15 cellular contexts compared by ENCODE assay signal in genomic region chr19:16209266-16209665, GRCh38. TPM values are rescaled to one million over a fixed set of nuclear protein-coding genes. Genes with fewer than 3 reads are reported as not detected.
DNase-seq lines count a peak whose midpoint lies in the region; ATAC-seq and TF ChIP-seq lines count a peak whose summit lies in the region.
"Had no signal": no experiment of that assay in that cellular context is flagged by ENCODE, and none has a peak within 500 bp of the region (broad histone marks: within the 10 kb centered on the region; RNA-seq: fewer than 3 reads in every experiment).

No MANE protein-coding gene starts in this region.

- no peak overlapping the region for H3K4me3 Mint-ChIP-seq in CD4-positive, CD25-positive, alpha-beta regulatory T cell
- peak overlapping the region; percentile 3 for H3K4me3 Mint-ChIP-seq in CD8-positive, alpha-beta T cell
- H3K4me3 Mint-ChIP-seq in activated naive CD8-positive, alpha-beta T cell treated with anti-CD3 and anti-CD28 coated beads, Interleukin-2, amount 10 ng/mL, durations not matched to agents 7 days and 5 days: no peak overlapping the region
- H3K4me3 Mint-ChIP-seq in neural crest cell (no peak overlapping the region), nephron progenitor cell (no peak overlapping the region)
- H3K4me3 Mint-ChIP-seq: CD4-positive, alpha-beta memory T cell had no signal

- peaks cover 4% of the 10 kb centered on the region for H3K4me1 ChIP-seq in CD4-positive, CD25-positive, alpha-beta regulatory T cell (ENCODE audit: control insufficient read depth, insufficient read depth, low read length, poor library complexity, severe bottlenecking)
- peaks cover 91% of the 10 kb centered on the region for H3K4me1 ChIP-seq in CD8-positive, alpha-beta T cell (ENCODE audit: insufficient read depth, low read length)
- H3K4me1 ChIP-seq: SJSA1 had no signal

- intact Hi-C loops in CD8-positive, alpha-beta T cell (cut with DNase I, micrococcal nuclease): loop anchor here in 1 of 2 experiments (5.0 kb wide), 1 partner anchor 33 kb away; no protein-coding TSS in a partner anchor

- POLR2A ChIA-PET in CD8-positive, alpha-beta T cell (lab: Charles Lee): interaction anchor here (0.6 to 1.4 kb wide), 4 partner anchors 14 to 174 kb away, joined by 3 to 4 read pairs (median 4); partner anchors contain the start of gene FAM32A
- POLR2A ChIA-PET in activated naive CD8-positive, alpha-beta T cell treated with anti-CD3 and anti-CD28 coated beads, Interleukin-2, amount 10 ng/mL, durations not matched to agents 7 days and 5 days (lab: Charles Lee): no interaction called here

- H3K27ac ChIP-seq in CD4-positive, CD25-positive, alpha-beta regulatory T cell (ENCODE audit: insufficient read depth, low read length, poor library complexity, severe bottlenecking): no peak overlapping the region
- peak overlapping the region; percentile 54 for H3K27ac ChIP-seq in CD8-positive, alpha-beta T cell (ENCODE audit: low read depth, low read length)
- H3K27ac ChIP-seq: SJSA1 had no signal

- TF ChIP-seq CTCF in CD8-positive, alpha-beta T cell (IDR thresholded peaks at IDR 0.05): no peak
- TF ChIP-seq CTCF in neural crest cell (conservative IDR thresholded peaks at IDR 0.05): no peak
- no peak for TF ChIP-seq CTCF in nephron progenitor cell (IDR thresholded peaks at IDR 0.05)

- H3K36me3 ChIP-seq in CD4-positive, CD25-positive, alpha-beta regulatory T cell (ENCODE audit: control insufficient read depth, insufficient read depth, low read length): peaks cover 37% of the 10 kb centered on the region
- H3K36me3 ChIP-seq in CD8-positive, alpha-beta T cell (ENCODE audit: insufficient read depth, low read length): peaks cover 12% of the 10 kb centered on the region

- peaks cover 51% of the 10 kb centered on the region for H3K36me3 Mint-ChIP-seq in CD4-positive, CD25-positive, alpha-beta regulatory T cell
- H3K36me3 Mint-ChIP-seq in CD8-positive, alpha-beta T cell: peaks cover 79% of the 10 kb centered on the region
- peaks cover 64% of the 10 kb centered on the region for H3K36me3 Mint-ChIP-seq in activated naive CD8-positive, alpha-beta T cell treated with anti-CD3 and anti-CD28 coated beads, Interleukin-2, amount 10 ng/mL, durations not matched to agents 7 days and 5 days
- H3K36me3 Mint-ChIP-seq in neural crest cell (ENCODE audit: low read depth): peaks cover 28% of the 10 kb centered on the region
- H3K36me3 Mint-ChIP-seq in nephron progenitor cell (ENCODE audit: low read depth): peaks cover 60% of the 10 kb centered on the region

- no peaks in the 10 kb centered on the region for H3K9me3 ChIP-seq in CD4-positive, CD25-positive, alpha-beta regulatory T cell (ENCODE audit: control insufficient read depth in 2 of 2, low read length in 2 of 2)
- no peaks in the 10 kb centered on the region for H3K9me3 ChIP-seq in CD8-positive, alpha-beta T cell (ENCODE audit: low read length)
- H3K9me3 ChIP-seq: HAP-1, SJSA1 had no signal

- H3K4me1 Mint-ChIP-seq in CD4-positive, CD25-positive, alpha-beta regulatory T cell: peaks cover 15 to 58% (median 31%) of the 10 kb centered on the region in 4 donors
- peaks cover 72% of the 10 kb centered on the region for H3K4me1 Mint-ChIP-seq in CD8-positive, alpha-beta T cell (ENCODE audit: low read depth)
- peaks cover 34% of the 10 kb centered on the region for H3K4me1 Mint-ChIP-seq in activated naive CD8-positive, alpha-beta T cell treated with anti-CD3 and anti-CD28 coated beads, Interleukin-2, amount 10 ng/mL, durations not matched to agents 7 days and 5 days
- H3K4me1 Mint-ChIP-seq in neural crest cell (no peaks in the 10 kb centered on the region), nephron progenitor cell (no peaks in the 10 kb centered on the region)

- H3K27me3 Mint-ChIP-seq in CD4-positive, CD25-positive, alpha-beta regulatory T cell: no peaks in the 10 kb centered on the region
- H3K27me3 Mint-ChIP-seq in CD8-positive, alpha-beta T cell (ENCODE audit: low read depth): no peaks in the 10 kb centered on the region
- no peaks in the 10 kb centered on the region for H3K27me3 Mint-ChIP-seq in activated naive CD8-positive, alpha-beta T cell treated with anti-CD3 and anti-CD28 coated beads, Interleukin-2, amount 10 ng/mL, durations not matched to agents 7 days and 5 days
- no peaks in the 10 kb centered on the region for H3K27me3 Mint-ChIP-seq in neural crest cell (ENCODE audit: low read depth)
- H3K27me3 Mint-ChIP-seq in nephron progenitor cell (ENCODE audit: low read depth, poor library complexity): no peaks in the 10 kb centered on the region
- H3K27me3 Mint-ChIP-seq: CD4-positive, alpha-beta memory T cell had no signal

- DNase-seq in CD4-positive, CD25-positive, alpha-beta regulatory T cell: no peak
- peak in 1 of 7 experiments; percentile 3 for DNase-seq in CD8-positive, alpha-beta T cell
- DNase-seq in activated naive CD8-positive, alpha-beta T cell treated with anti-CD3 and anti-CD28 coated beads, Interleukin-2, amount 10 ng/mL, durations not matched to agents 7 days and 5 days: no peak
- DNase-seq in neural crest cell (ENCODE audit: low read depth, low spot score) (no peak), SW 1271 (lab: John Stamatoyannopoulos, UW) (no peak), nephron progenitor cell (no peak), activated gamma-delta T cell treated with Interleukin-2 at 50 U/mL for 16 hours (no peak)
- DNase-seq: CD4-positive, alpha-beta memory T cell; DND-41; NCI-H1436; NCI-H2081; NCI-H510A; NCI-H82 had no signal

- H3K27me3 ChIP-seq in CD4-positive, CD25-positive, alpha-beta regulatory T cell (ENCODE audit: control insufficient read depth, insufficient read depth, low read length): no peaks in the 10 kb centered on the region
- H3K27me3 ChIP-seq in CD8-positive, alpha-beta T cell (ENCODE audit: insufficient read depth, low read length): no peaks in the 10 kb centered on the region
- H3K27me3 ChIP-seq: SJSA1 had no signal

- H3K27ac Mint-ChIP-seq in CD4-positive, CD25-positive, alpha-beta regulatory T cell: peak overlapping the region in 2 of 3 donors; percentile 4 to 26
- H3K27ac Mint-ChIP-seq in CD8-positive, alpha-beta T cell: peak overlapping the region; percentile 88
- H3K27ac Mint-ChIP-seq in activated naive CD8-positive, alpha-beta T cell treated with anti-CD3 and anti-CD28 coated beads, Interleukin-2, amount 10 ng/mL, durations not matched to agents 7 days and 5 days: peak overlapping the region; percentile 19
- peak overlapping the region; percentile 57 for H3K27ac Mint-ChIP-seq in neural crest cell (ENCODE audit: unreplicated experiment)
- no peak overlapping the region for H3K27ac Mint-ChIP-seq in nephron progenitor cell

- no peak for ATAC-seq in CD4-positive, CD25-positive, alpha-beta regulatory T cell (ENCODE audit: low read depth in 2 of 2)
- ATAC-seq in CD8-positive, alpha-beta T cell: no peak
- no peak for ATAC-seq in activated naive CD8-positive, alpha-beta T cell treated with anti-CD3 and anti-CD28 coated beads, Interleukin-2, amount 10 ng/mL, durations not matched to agents 7 days and 5 days (ENCODE audit: low read depth)

- H3K9me3 Mint-ChIP-seq in CD4-positive, CD25-positive, alpha-beta regulatory T cell: peaks cover 0 to 2% (median 0%) of the 10 kb centered on the region in 7 donors
- H3K9me3 Mint-ChIP-seq in CD8-positive, alpha-beta T cell: no peaks in the 10 kb centered on the region
- H3K9me3 Mint-ChIP-seq in activated naive CD8-positive, alpha-beta T cell treated with anti-CD3 and anti-CD28 coated beads, Interleukin-2, amount 10 ng/mL, durations not matched to agents 7 days and 5 days: no peaks in the 10 kb centered on the region
- no peaks in the 10 kb centered on the region for H3K9me3 Mint-ChIP-seq in neural crest cell
- H3K9me3 Mint-ChIP-seq in nephron progenitor cell: peaks cover 7% of the 10 kb centered on the region
- H3K9me3 Mint-ChIP-seq: CD4-positive, alpha-beta memory T cell had no signal

- CTCF ChIA-PET in CD8-positive, alpha-beta T cell (lab: Charles Lee): interaction anchor here (0.7 to 2.4 kb wide), 6 partner anchors 9 to 209 kb away, joined by 3 to 11 read pairs (median 5); partner anchors contain the start of gene FAM32A

- no peak overlapping the region for H3K4me3 ChIP-seq in CD4-positive, CD25-positive, alpha-beta regulatory T cell (ENCODE audit: low read depth, low read length)
- H3K4me3 ChIP-seq in CD8-positive, alpha-beta T cell (ENCODE audit: low read depth, low read length): no peak overlapping the region
- H3K4me3 ChIP-seq: HAP-1, SJSA1 had no signal

RNA-seq across cellular contexts. Expression of gene AP1M1, which starts 11.6 kb away (rescaled TPM):
- 108 TPM for total RNA-seq in CD4-positive, CD25-positive, alpha-beta regulatory T cell
- polyA plus RNA-seq in CD4-positive, CD25-positive, alpha-beta regulatory T cell: 100 to 1,000 TPM; 153 to 161 (median 159) TPM
- 10 to 100 TPM; 76.2 to 83.4 TPM for total RNA-seq in CD8-positive, alpha-beta T cell
- 100 to 1,000 TPM; 132 to 135 TPM for total RNA-seq in activated naive CD8-positive, alpha-beta T cell treated with anti-CD3 and anti-CD28 coated beads, Interleukin-2, amount 10 ng/mL, durations not matched to agents 7 days and 5 days
- 97.6 and 104 TPM in 2 replicates for total RNA-seq in neural crest cell

RNA-seq across cellular contexts. Expression of gene FAM32A, which starts 24.1 kb away (rescaled TPM):
- 49.4 TPM for total RNA-seq in CD4-positive, CD25-positive, alpha-beta regulatory T cell
- 100 to 1,000 TPM; 153 to 168 (median 157) TPM for polyA plus RNA-seq in CD4-positive, CD25-positive, alpha-beta regulatory T cell
- total RNA-seq in CD8-positive, alpha-beta T cell: 10 to 100 TPM; 59.7 to 60.4 TPM
- total RNA-seq in activated naive CD8-positive, alpha-beta T cell treated with anti-CD3 and anti-CD28 coated beads, Interleukin-2, amount 10 ng/mL, durations not matched to agents 7 days and 5 days: 10 to 100 TPM; 61.4 to 63.4 TPM
- 84.4 and 85.9 TPM in 2 replicates for total RNA-seq in neural crest cell

RNA-seq across cellular contexts. Expression of gene CIB3, which starts 35.9 kb away (rescaled TPM):
- not detected for total RNA-seq in CD4-positive, CD25-positive, alpha-beta regulatory T cell
- polyA plus RNA-seq in CD4-positive, CD25-positive, alpha-beta regulatory T cell: not detected
- not detected for total RNA-seq in CD8-positive, alpha-beta T cell
- not detected for total RNA-seq in activated naive CD8-positive, alpha-beta T cell treated with anti-CD3 and anti-CD28 coated beads, Interleukin-2, amount 10 ng/mL, durations not matched to agents 7 days and 5 days
- not detected in 2 replicates for total RNA-seq in neural crest cell
- total RNA-seq: CD4-positive, alpha-beta memory T cell; SJSA1 had no signal
- polyA plus RNA-seq: CD4-positive, alpha-beta memory T cell had no signal
